In the genomic region with DNA sequence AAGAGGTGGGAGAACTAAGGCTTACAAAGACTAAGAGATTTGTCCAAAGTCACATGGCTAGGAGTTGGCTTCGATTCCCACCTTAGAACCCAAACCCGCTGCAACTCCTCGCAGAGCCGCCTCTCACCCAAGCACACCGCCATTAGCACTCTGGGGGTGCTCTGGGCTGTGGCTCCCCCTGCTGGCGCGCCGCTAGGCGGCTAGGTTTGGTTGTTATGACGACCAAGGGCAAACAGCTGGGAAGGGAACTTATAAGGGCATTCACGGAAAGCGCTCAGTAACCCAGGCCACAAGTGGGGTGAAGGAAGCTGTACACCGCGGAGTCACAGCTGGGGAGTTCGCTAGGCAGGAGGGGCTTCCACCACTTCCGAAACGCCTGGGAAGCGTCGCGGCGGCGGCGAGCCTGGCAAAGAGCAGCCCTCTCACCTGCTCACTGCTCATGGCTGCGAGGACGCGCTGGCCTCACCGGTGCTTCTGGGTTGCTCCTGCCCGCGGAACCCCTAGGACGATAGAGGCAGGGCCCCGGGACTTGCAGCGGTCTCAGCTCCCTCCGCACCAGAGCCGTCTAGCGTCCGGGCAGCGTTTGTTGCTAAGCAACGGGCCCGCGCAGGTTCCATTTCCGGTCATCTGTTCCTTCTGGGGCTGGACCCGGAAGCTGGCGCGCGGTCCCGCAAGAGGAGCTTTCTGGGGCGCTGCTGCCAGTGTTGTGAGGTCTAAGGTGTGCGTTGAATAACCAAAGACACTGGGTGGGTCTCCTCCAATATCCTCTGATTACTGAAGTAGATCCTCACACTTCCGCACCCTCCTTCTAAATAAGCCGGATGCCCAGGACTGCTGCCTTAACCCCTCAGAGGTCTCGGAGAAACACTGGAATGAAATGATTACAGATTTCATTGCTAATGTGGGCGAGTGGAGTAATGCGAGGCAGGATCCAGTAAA, we compare ENCODE assay signal across 1 cellular context.
A peak's percentile ranks its signal among the peaks of the same experiment; 100 is the strongest.
TF ChIP-seq lines count a peak whose summit lies in the region.

A gene (minus strand): TSS at position 567 of the 939 bp plus-strand sequence. CDS start 126 bp downstream, at position 441.

TF ChIP-seq in HEK293, 187 proteins besides CTCF, POLR2A, EP300 and RAD21 (continued from another document):
- TF ChIP-seq, protein P1, sequence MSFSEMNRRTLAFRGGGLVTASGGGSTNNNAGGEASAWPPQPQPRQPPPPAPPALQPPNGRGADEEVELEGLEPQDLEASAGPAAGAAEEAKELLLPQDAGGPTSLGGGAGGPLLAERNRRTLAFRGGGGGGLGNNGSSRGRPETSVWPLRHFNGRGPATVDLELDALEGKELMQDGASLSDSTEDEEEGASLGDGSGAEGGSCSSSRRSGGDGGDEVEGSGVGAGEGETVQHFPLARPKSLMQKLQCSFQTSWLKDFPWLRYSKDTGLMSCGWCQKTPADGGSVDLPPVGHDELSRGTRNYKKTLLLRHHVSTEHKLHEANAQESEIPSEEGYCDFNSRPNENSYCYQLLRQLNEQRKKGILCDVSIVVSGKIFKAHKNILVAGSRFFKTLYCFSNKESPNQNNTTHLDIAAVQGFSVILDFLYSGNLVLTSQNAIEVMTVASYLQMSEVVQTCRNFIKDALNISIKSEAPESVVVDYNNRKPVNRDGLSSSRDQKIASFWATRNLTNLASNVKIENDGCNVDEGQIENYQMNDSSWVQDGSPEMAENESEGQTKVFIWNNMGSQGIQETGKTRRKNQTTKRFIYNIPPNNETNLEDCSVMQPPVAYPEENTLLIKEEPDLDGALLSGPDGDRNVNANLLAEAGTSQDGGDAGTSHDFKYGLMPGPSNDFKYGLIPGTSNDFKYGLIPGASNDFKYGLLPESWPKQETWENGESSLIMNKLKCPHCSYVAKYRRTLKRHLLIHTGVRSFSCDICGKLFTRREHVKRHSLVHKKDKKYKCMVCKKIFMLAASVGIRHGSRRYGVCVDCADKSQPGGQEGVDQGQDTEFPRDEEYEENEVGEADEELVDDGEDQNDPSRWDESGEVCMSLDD (tag by site-specific recombination; IDR thresholded peaks at IDR 0.05), result peak; percentile 83; the same call in 1 of the 2 replicates
- TF ChIP-seq ZNF571 (tag by site-specific recombination; IDR thresholded peaks at IDR 0.05), result no peak
- TF ChIP-seq ZIC2 (tag by site-specific recombination; IDR thresholded peaks at IDR 0.05), result peak; percentile 43; the same call in 1 of the 2 replicates
- TF ChIP-seq SCRT2 (tag by site-specific recombination; IDR thresholded peaks at IDR 0.05), result peak; percentile 73
- TF ChIP-seq ZNF521 (tag by site-specific recombination; IDR thresholded peaks at IDR 0.05), result no peak
- no peak for TF ChIP-seq BCL11B (tag by site-specific recombination; IDR thresholded peaks at IDR 0.05; ENCODE audit: low read depth)
- no peak; the same call in 1 of the 2 replicates for TF ChIP-seq GLIS2 (tag by site-specific recombination; IDR thresholded peaks at IDR 0.05)
- TF ChIP-seq ZNF624 (tag by site-specific recombination; IDR thresholded peaks at IDR 0.05), result no peak
- no peak for TF ChIP-seq MYNN (tag by site-specific recombination; IDR thresholded peaks at IDR 0.05; ENCODE audit: borderline replicate concordance)
- TF ChIP-seq ZNF10 (tag by site-specific recombination; IDR thresholded peaks at IDR 0.05), result no peak
- no peak for TF ChIP-seq ZNF837 (tag by site-specific recombination; IDR thresholded peaks at IDR 0.05)
- TF ChIP-seq, protein P2, sequence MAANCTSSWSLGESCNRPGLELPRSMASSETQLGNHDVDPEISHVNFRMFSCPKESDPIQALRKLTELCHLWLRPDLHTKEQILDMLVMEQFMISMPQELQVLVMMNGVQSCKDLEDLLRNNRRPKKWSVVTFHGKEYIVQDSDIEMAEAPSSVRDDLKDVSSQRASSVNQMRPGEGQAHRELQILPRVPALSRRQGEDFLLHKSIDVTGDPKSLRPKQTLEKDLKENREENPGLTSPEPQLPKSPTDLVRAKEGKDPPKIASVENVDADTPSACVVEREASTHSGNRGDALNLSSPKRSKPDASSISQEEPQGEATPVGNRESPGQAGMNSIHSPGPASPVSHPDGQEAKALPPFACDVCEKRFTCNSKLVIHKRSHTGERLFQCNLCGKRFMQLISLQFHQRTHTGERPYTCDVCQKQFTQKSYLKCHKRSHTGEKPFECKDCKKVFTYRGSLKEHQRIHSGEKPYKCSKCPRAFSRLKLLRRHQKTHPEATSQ (tag by site-specific recombination; IDR thresholded peaks at IDR 0.05), result no peak
- TF ChIP-seq YY1 (tag by site-specific recombination; IDR thresholded peaks at IDR 0.05), result peak; percentile 45; the same call in 1 of the 2 replicates
- TF ChIP-seq, protein P3, sequence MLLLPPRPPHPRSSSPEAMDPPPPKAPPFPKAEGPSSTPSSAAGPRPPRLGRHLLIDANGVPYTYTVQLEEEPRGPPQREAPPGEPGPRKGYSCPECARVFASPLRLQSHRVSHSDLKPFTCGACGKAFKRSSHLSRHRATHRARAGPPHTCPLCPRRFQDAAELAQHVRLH (tag by site-specific recombination; IDR thresholded peaks at IDR 0.05), result 0 out of 2 replicates have a peak, but pooled peaks have one; percentile 16
- no peak for TF ChIP-seq ZNF664 (tag by site-specific recombination; IDR thresholded peaks at IDR 0.05)
- TF ChIP-seq, protein P4, sequence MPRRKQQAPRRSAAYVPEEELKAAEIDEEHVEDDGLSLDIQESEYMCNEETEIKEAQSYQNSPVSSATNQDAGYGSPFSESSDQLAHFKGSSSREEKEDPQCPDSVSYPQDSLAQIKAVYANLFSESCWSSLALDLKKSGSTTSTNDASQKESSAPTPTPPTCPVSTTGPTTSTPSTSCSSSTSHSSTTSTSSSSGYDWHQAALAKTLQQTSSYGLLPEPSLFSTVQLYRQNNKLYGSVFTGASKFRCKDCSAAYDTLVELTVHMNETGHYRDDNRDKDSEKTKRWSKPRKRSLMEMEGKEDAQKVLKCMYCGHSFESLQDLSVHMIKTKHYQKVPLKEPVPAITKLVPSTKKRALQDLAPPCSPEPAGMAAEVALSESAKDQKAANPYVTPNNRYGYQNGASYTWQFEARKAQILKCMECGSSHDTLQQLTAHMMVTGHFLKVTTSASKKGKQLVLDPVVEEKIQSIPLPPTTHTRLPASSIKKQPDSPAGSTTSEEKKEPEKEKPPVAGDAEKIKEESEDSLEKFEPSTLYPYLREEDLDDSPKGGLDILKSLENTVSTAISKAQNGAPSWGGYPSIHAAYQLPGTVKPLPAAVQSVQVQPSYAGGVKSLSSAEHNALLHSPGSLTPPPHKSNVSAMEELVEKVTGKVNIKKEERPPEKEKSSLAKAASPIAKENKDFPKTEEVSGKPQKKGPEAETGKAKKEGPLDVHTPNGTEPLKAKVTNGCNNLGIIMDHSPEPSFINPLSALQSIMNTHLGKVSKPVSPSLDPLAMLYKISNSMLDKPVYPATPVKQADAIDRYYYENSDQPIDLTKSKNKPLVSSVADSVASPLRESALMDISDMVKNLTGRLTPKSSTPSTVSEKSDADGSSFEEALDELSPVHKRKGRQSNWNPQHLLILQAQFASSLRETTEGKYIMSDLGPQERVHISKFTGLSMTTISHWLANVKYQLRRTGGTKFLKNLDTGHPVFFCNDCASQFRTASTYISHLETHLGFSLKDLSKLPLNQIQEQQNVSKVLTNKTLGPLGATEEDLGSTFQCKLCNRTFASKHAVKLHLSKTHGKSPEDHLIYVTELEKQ (tag by site-specific recombination; IDR thresholded peaks at IDR 0.05; ENCODE audit: borderline replicate concordance), result no peak
- TF ChIP-seq, protein P5, sequence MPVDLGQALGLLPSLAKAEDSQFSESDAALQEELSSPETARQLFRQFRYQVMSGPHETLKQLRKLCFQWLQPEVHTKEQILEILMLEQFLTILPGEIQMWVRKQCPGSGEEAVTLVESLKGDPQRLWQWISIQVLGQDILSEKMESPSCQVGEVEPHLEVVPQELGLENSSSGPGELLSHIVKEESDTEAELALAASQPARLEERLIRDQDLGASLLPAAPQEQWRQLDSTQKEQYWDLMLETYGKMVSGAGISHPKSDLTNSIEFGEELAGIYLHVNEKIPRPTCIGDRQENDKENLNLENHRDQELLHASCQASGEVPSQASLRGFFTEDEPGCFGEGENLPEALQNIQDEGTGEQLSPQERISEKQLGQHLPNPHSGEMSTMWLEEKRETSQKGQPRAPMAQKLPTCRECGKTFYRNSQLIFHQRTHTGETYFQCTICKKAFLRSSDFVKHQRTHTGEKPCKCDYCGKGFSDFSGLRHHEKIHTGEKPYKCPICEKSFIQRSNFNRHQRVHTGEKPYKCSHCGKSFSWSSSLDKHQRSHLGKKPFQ (tag by site-specific recombination; IDR thresholded peaks at IDR 0.05), result peak; percentile 62; the same call in 1 of the 2 replicates
- TF ChIP-seq SP2 (tag by site-specific recombination; IDR thresholded peaks at IDR 0.05), result peak; percentile 46
- TF ChIP-seq, protein P6, sequence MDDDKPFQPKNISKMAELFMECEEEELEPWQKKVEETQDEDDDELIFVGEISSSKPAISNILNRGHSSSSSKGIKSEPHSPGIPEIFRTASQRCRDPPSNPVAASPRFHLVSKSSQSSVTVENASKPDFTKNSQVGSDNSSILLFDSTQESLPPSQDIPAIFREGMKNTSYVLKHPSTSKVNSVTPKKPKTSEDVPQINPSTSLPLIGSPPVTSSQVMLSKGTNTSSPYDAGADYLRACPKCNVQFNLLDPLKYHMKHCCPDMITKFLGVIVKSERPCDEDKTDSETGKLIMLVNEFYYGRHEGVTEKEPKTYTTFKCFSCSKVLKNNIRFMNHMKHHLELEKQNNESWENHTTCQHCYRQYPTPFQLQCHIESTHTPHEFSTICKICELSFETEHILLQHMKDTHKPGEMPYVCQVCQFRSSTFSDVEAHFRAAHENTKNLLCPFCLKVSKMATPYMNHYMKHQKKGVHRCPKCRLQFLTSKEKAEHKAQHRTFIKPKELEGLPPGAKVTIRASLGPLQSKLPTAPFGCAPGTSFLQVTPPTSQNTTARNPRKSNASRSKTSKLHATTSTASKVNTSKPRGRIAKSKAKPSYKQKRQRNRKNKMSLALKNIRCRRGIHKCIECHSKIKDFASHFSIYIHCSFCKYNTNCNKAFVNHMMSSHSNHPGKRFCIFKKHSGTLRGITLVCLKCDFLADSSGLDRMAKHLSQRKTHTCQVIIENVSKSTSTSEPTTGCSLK (tag by site-specific recombination; IDR thresholded peaks at IDR 0.05), result no peak
- TF ChIP-seq, protein P7, sequence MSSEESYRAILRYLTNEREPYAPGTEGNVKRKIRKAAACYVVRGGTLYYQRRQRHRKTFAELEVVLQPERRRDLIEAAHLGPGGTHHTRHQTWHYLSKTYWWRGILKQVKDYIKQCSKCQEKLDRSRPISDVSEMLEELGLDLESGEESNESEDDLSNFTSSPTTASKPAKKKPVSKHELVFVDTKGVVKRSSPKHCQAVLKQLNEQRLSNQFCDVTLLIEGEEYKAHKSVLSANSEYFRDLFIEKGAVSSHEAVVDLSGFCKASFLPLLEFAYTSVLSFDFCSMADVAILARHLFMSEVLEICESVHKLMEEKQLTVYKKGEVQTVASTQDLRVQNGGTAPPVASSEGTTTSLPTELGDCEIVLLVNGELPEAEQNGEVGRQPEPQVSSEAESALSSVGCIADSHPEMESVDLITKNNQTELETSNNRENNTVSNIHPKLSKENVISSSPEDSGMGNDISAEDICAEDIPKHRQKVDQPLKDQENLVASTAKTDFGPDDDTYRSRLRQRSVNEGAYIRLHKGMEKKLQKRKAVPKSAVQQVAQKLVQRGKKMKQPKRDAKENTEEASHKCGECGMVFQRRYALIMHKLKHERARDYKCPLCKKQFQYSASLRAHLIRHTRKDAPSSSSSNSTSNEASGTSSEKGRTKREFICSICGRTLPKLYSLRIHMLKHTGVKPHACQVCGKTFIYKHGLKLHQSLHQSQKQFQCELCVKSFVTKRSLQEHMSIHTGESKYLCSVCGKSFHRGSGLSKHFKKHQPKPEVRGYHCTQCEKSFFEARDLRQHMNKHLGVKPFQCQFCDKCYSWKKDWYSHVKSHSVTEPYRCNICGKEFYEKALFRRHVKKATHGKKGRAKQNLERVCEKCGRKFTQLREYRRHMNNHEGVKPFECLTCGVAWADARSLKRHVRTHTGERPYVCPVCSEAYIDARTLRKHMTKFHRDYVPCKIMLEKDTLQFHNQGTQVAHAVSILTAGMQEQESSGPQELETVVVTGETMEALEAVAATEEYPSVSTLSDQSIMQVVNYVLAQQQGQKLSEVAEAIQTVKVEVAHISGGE (tag by site-specific recombination; conservative IDR thresholded peaks at IDR 0.05; ENCODE audit: low read depth), result peak; percentile 71
- TF ChIP-seq BCL11A (tag by site-specific recombination; IDR thresholded peaks at IDR 0.05; ENCODE audit: low read depth), result no peak
